Comparison of ENCODE assay signal across 2 cellular contexts in genomic region chr19:35029737-35030256, GRCh38.
TF ChIP-seq lines count a peak whose summit lies in the region.

No MANE protein-coding gene starts in this region.

TF ChIP-seq in IMR-90, 13 proteins besides CTCF, POLR2A, EP300 and RAD21 (continued from another document):
- no peak for TF ChIP-seq RCOR1 (IDR thresholded peaks at IDR 0.05; ENCODE audit: insufficient replicate concordance, low read length)
- no peak for TF ChIP-seq MAFK (IDR thresholded peaks at IDR 0.05; ENCODE audit: low read depth, low read length)
- TF ChIP-seq ELK1 (IDR thresholded peaks at IDR 0.05; ENCODE audit: borderline replicate concordance, low read depth, low read length) = no peak
- TF ChIP-seq CHD1 (IDR thresholded peaks at IDR 0.05; ENCODE audit: low read depth, low read length) = no peak
- no peak for TF ChIP-seq SMC3 (IDR thresholded peaks at IDR 0.05; ENCODE audit: low read depth, low read length)
- no peak for TF ChIP-seq NFE2L2 (IDR thresholded peaks at IDR 0.05; ENCODE audit: low read depth, low read length)
- no peak for TF ChIP-seq USF2 (IDR thresholded peaks at IDR 0.05; ENCODE audit: low read depth, low read length)
- no peak for TF ChIP-seq MXI1 (IDR thresholded peaks at IDR 0.05; ENCODE audit: borderline replicate concordance, low read depth, low read length)
- no peak for TF ChIP-seq BHLHE40 (IDR thresholded peaks at IDR 0.05; ENCODE audit: low read depth, low read length)
- no peak for TF ChIP-seq CEBPB (IDR thresholded peaks at IDR 0.05; ENCODE audit: low read depth, low read length)
- TF ChIP-seq MAZ (IDR thresholded peaks at IDR 0.05; ENCODE audit: borderline replicate concordance, low read depth, low read length) = no peak

TF ChIP-seq in neural cell, 6 proteins besides CTCF, POLR2A, EP300 and RAD21 (continued from another document):
- TF ChIP-seq POLR2AphosphoS5 (IDR thresholded peaks at IDR 0.05) = no peak
- TF ChIP-seq SMC3 (conservative IDR thresholded peaks at IDR 0.05; ENCODE audit: poor library complexity) = no peak
- no peak for TF ChIP-seq REST (IDR thresholded peaks at IDR 0.05; ENCODE audit: borderline replicate concordance)
- no peak for TF ChIP-seq MXI1 (conservative IDR thresholded peaks at IDR 0.05; ENCODE audit: poor library complexity, severe bottlenecking)
